In the genomic region with DNA sequence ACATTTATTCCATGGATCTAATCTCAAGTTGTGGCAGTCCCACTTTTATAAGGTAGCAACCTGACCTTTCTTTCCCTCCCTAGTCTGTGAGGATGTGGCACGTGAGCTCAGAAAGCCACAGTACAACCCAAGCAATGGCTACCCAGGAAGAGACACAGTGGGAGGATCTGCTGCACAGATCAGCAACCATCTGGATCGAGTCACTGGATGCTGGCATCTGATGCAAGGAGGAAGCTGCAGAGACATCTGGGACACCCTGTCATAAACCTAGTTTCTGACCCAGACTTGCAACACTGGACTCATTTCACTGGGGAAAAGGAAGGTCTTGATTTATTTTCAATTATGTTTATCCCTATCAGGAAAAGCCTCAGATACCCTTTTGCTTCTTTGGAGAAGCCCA, we compare ENCODE assay signal across 13 cellular contexts.
DNase-seq lines count a peak whose midpoint lies in the region; TF ChIP-seq lines count a peak whose summit lies in the region.
"Had no signal": no experiment of that assay in that cellular context is flagged by ENCODE, and none has a peak within 500 bp of the region (broad histone marks: within the 10 kb centered on the region; RNA-seq: fewer than 3 reads in every experiment).

No MANE protein-coding gene starts in this region.

- H3K4me1 ChIP-seq in adipocyte (ENCODE audit: control insufficient read depth, insufficient read depth, low read length) (peaks cover 28% of the 10 kb centered on the region), uterus (peaks cover 0 to 3% of the 10 kb centered on the region in 2 donors), neural progenitor cell (peaks cover 5% of the 10 kb centered on the region)
- H3K4me1 ChIP-seq: A549, Peyer's patch had no signal

- intact Hi-C loops in lower leg skin (cut with DNase I; ENCODE audit: low total_unique reads), result no loop called here
- intact Hi-C loops in uterus (cut with DNase I; ENCODE audit: low total_unique reads), result no loop called here
- intact Hi-C loops in activated T-helper 2 cell treated with anti-CD3 and anti-CD28 coated beads, Interferon-gamma antibody, Interleukin-2, Interleukin-4, amounts not matched to agents 10 μg/mL and 5 μg/mL and 100 μg/mL, durations not matched to agents 14 hours and 24 hours and 36 hours (cut with micrococcal nuclease), result no loop called here

- WGBS in lower leg skin, 2 donors, result 34 to 37% methylated on average over 2 of the region's 2 CpGs

- H4K20me1 ChIP-seq in neural progenitor cell (ENCODE audit: low read depth), result no peaks in the 10 kb centered on the region

- no peak overlapping the region for H3K4me2 ChIP-seq in neural progenitor cell
- H3K4me2 ChIP-seq: A549 had no signal

- H3K9me3 Mint-ChIP-seq in neural progenitor cell, result peaks cover 4% of the 10 kb centered on the region
- H3K9me3 Mint-ChIP-seq in activated T-helper 2 cell treated with anti-CD3 and anti-CD28 coated beads, Interferon-gamma antibody, Interleukin-2, Interleukin-4, amounts not matched to agents 10 μg/mL and 5 μg/mL and 100 μg/mL, durations not matched to agents 14 hours and 24 hours and 36 hours, result no peaks in the 10 kb centered on the region
- H3K9me3 Mint-ChIP-seq: T-helper 2 cell treated with Interferon-gamma antibody and Interleukin-4, amounts not matched to agents 5 μg/mL and 100 μg/mL, for 36 hours had no signal

- H3F3A ChIP-seq in neural progenitor cell (ENCODE audit: low read depth), result no peaks in the 10 kb centered on the region

- no peak overlapping the region for H3K27ac Mint-ChIP-seq in neural progenitor cell
- no peak overlapping the region for H3K27ac Mint-ChIP-seq in activated T-helper 2 cell treated with anti-CD3 and anti-CD28 coated beads, Interferon-gamma antibody, Interleukin-2, Interleukin-4, amounts not matched to agents 10 μg/mL and 5 μg/mL and 100 μg/mL, durations not matched to agents 14 hours and 24 hours and 36 hours
- H3K27ac Mint-ChIP-seq: activated naive CD8-positive, alpha-beta T cell; T-helper 2 cell treated with Interferon-gamma antibody and Interleukin-4, amounts not matched to agents 5 μg/mL and 100 μg/mL, for 36 hours had no signal

- H3K9me3 ChIP-seq in adipocyte (ENCODE audit: control insufficient read depth, low read length) (no peaks in the 10 kb centered on the region), uterus (no peaks in the 10 kb centered on the region), neural progenitor cell (ENCODE audit: low read depth) (no peaks in the 10 kb centered on the region)
- H3K9me3 ChIP-seq: A549, Peyer's patch had no signal

- H3K36me3 ChIP-seq in adipocyte (ENCODE audit: control insufficient read depth, insufficient read depth, low read length, severe bottlenecking) (no peaks in the 10 kb centered on the region), uterus (no peaks in the 10 kb centered on the region), neural progenitor cell (no peaks in the 10 kb centered on the region)
- H3K36me3 ChIP-seq: Peyer's patch had no signal

- no peaks in the 10 kb centered on the region for H3K79me2 ChIP-seq in neural progenitor cell (ENCODE audit: low read depth)

- H3K36me3 Mint-ChIP-seq in neural progenitor cell, result no peaks in the 10 kb centered on the region
- no peaks in the 10 kb centered on the region for H3K36me3 Mint-ChIP-seq in activated T-helper 2 cell treated with anti-CD3 and anti-CD28 coated beads, Interferon-gamma antibody, Interleukin-2, Interleukin-4, amounts not matched to agents 10 μg/mL and 5 μg/mL and 100 μg/mL, durations not matched to agents 14 hours and 24 hours and 36 hours (ENCODE audit: low read depth)
- H3K36me3 Mint-ChIP-seq: activated naive CD8-positive, alpha-beta T cell had no signal

- H3K27me3 Mint-ChIP-seq in neural progenitor cell (ENCODE audit: insufficient read depth, low read depth), result no peaks in the 10 kb centered on the region
- H3K27me3 Mint-ChIP-seq in activated T-helper 2 cell treated with anti-CD3 and anti-CD28 coated beads, Interferon-gamma antibody, Interleukin-2, Interleukin-4, amounts not matched to agents 10 μg/mL and 5 μg/mL and 100 μg/mL, durations not matched to agents 14 hours and 24 hours and 36 hours (ENCODE audit: low read depth), result no peaks in the 10 kb centered on the region

- H3K4me3 Mint-ChIP-seq in neural progenitor cell, result no peak overlapping the region
- H3K4me3 Mint-ChIP-seq in activated T-helper 2 cell treated with anti-CD3 and anti-CD28 coated beads, Interferon-gamma antibody, Interleukin-2, Interleukin-4, amounts not matched to agents 10 μg/mL and 5 μg/mL and 100 μg/mL, durations not matched to agents 14 hours and 24 hours and 36 hours (ENCODE audit: low read depth), result no peak overlapping the region
- H3K4me3 Mint-ChIP-seq: activated naive CD8-positive, alpha-beta T cell; T-helper 2 cell treated with Interferon-gamma antibody and Interleukin-4, amounts not matched to agents 5 μg/mL and 100 μg/mL, for 36 hours had no signal

- TF ChIP-seq POLR2A in lower leg skin (IDR thresholded peaks at IDR 0.05) (no peak), uterus (IDR thresholded peaks at IDR 0.05) (no peak)

- peaks cover 12% of the 10 kb centered on the region for H3K4me1 Mint-ChIP-seq in neural progenitor cell
- H3K4me1 Mint-ChIP-seq in activated T-helper 2 cell treated with anti-CD3 and anti-CD28 coated beads, Interferon-gamma antibody, Interleukin-2, Interleukin-4, amounts not matched to agents 10 μg/mL and 5 μg/mL and 100 μg/mL, durations not matched to agents 14 hours and 24 hours and 36 hours (ENCODE audit: low read depth), result no peaks in the 10 kb centered on the region

- DNase-seq in NOMO-1 treated with DMSO at 0.1 percent for 48 hours (lab: John Stamatoyannopoulos, UW; ENCODE audit: unreplicated experiment) (peak; percentile 6), NOMO-1 treated with dmso at 0.1 percent for 144 hours (lab: John Stamatoyannopoulos, UW; ENCODE audit: unreplicated experiment) (no peak), adipocyte (ENCODE audit: low read depth) (peak; percentile 54), lower leg skin (ENCODE audit: low spot score in 2 of 2) (peak; percentile 49 to 88), uterus (peak in 1 of 2 donors; percentile 20), neural progenitor cell (ENCODE audit: low spot score) (no peak), cerebellar nuclear complex (lab: John Stamatoyannopoulos, UW) (no peak)
- DNase-seq in activated T-helper 2 cell treated with anti-CD3 and anti-CD28 coated beads, Interferon-gamma antibody, Interleukin-2, Interleukin-4, amounts not matched to agents 10 μg/mL and 5 μg/mL and 100 μg/mL, durations not matched to agents 14 hours and 24 hours and 36 hours (ENCODE audit: low spot score), result no peak
- DNase-seq: DMS79, Peyer's patch had no signal

- TF ChIP-seq CTCF in lower leg skin (IDR thresholded peaks at IDR 0.05), result no peak
- TF ChIP-seq CTCF in uterus (IDR thresholded peaks at IDR 0.05), result no peak
- no peak for TF ChIP-seq CTCF in neural progenitor cell (IDR thresholded peaks at IDR 0.05)

- H3K27ac ChIP-seq in uterus, result peak overlapping the region; percentile 17 to 34
- H3K27ac ChIP-seq in neural progenitor cell, result no peak overlapping the region
- H3K27ac ChIP-seq: A549, Peyer's patch had no signal

- H3K4me3 ChIP-seq in adipocyte (ENCODE audit: low read length) (peak overlapping the region; percentile 19), lower leg skin (ENCODE audit: low read depth, poor library complexity, severe bottlenecking) (no peak overlapping the region), uterus (peak overlapping the region in 1 of 2 donors; percentile 19), neural progenitor cell (no peak overlapping the region)
- H3K4me3 ChIP-seq: A549, Peyer's patch had no signal

- H3K27me3 ChIP-seq in adipocyte (replicated peaks; ENCODE audit: control insufficient read depth, insufficient read depth, low read length), result no peaks in the 10 kb centered on the region
- no peaks in the 10 kb centered on the region for H3K27me3 ChIP-seq in uterus
- H3K27me3 ChIP-seq in neural progenitor cell, result no peaks in the 10 kb centered on the region
- H3K27me3 ChIP-seq: Peyer's patch had no signal

- no peak overlapping the region for H2AFZ ChIP-seq in neural progenitor cell (replicated peaks)

- H3K9ac ChIP-seq in adipocyte (ENCODE audit: low read length), result peak overlapping the region; percentile 3
- H3K9ac ChIP-seq in neural progenitor cell, result no peak overlapping the region

Comparison
In these comparisons a context has a peak if more than half of its experiments do, and no peak if none do; other contexts are left out.
1. DNase-seq: peak in NOMO-1 treated with DMSO at 0.1 percent for 48 hours (single experiment), adipocyte (single experiment) and lower leg skin (2 of 2); none in NOMO-1 treated with dmso at 0.1 percent for 144 hours (single experiment), neural progenitor cell (single experiment), activated T-helper 2 cell treated with anti-CD3 and anti-CD28 coated beads, Interferon-gamma antibody, Interleukin-2, Interleukin-4, amounts not matched to agents 10 μg/mL and 5 μg/mL and 100 μg/mL, durations not matched to agents 14 hours and 24 hours and 36 hours (single experiment) and cerebellar nuclear complex (0 of 2).